Comparison of ENCODE assay signal across 20 cellular contexts in genomic region chr15:38524156-38524555, GRCh38. TPM values are rescaled to one million over a fixed set of nuclear protein-coding genes. Genes with fewer than 3 reads are reported as not detected.
DNase-seq lines count a peak whose midpoint lies in the region; ATAC-seq and TF ChIP-seq lines count a peak whose summit lies in the region.
"Had no signal": no experiment of that assay in that cellular context is flagged by ENCODE, and none has a peak within 500 bp of the region (broad histone marks: within the 10 kb centered on the region; RNA-seq: fewer than 3 reads in every experiment).

No MANE protein-coding gene starts in this region.

- H3K27me3 Mint-ChIP-seq in CD4-positive, CD25-positive, alpha-beta regulatory T cell = no peaks in the 10 kb centered on the region
- H3K27me3 Mint-ChIP-seq in CD8-positive, alpha-beta memory T cell = no peaks in the 10 kb centered on the region
- H3K27me3 Mint-ChIP-seq in activated CD4-positive, alpha-beta memory T cell treated with anti-CD3 and anti-CD28 coated beads, Interleukin-2, amount 10 ng/mL, durations not matched to agents 7 days and 5 days = no peaks in the 10 kb centered on the region
- H3K27me3 Mint-ChIP-seq: activated naive CD4-positive, alpha-beta T cell treated with anti-CD3 and anti-CD28 coated beads, Interleukin-2, amount 10 ng/mL, durations not matched to agents 7 days and 5 days had no signal

- H3K4me3 ChIP-seq in CD4-positive, CD25-positive, alpha-beta regulatory T cell (ENCODE audit: low read depth, low read length) = no peak overlapping the region
- H3K4me3 ChIP-seq in CD8-positive, alpha-beta memory T cell (ENCODE audit: low read length) = no peak overlapping the region
- no peak overlapping the region for H3K4me3 ChIP-seq in fibroblast of mammary gland (ENCODE audit: control insufficient read depth, low read depth, low read length)
- H3K4me3 ChIP-seq: gastrocnemius medialis, HAP-1, mucosa of descending colon, psoas muscle, uterus had no signal

- peaks cover 13% of the 10 kb centered on the region for H3K4me1 ChIP-seq in CD4-positive, CD25-positive, alpha-beta regulatory T cell (ENCODE audit: control insufficient read depth, insufficient read depth, low read length, poor library complexity, severe bottlenecking)
- H3K4me1 ChIP-seq in CD8-positive, alpha-beta memory T cell (ENCODE audit: insufficient read depth, low read length) = peaks cover 22% of the 10 kb centered on the region
- H3K4me1 ChIP-seq: gastrocnemius medialis, HAP-1, psoas muscle, uterus had no signal

- POLR2A ChIA-PET in CD8-positive, alpha-beta memory T cell (lab: Charles Lee) = interaction anchor here (0.5 kb wide), 1 partner anchor 135 kb away, joined by 7 read pairs; no protein-coding TSS in a partner anchor
- POLR2A ChIA-PET in activated CD4-positive, alpha-beta memory T cell treated with anti-CD3 and anti-CD28 coated beads, Interleukin-2, amount 10 ng/mL, durations not matched to agents 7 days and 5 days (lab: Charles Lee) = interaction anchor here (0.6 kb wide), 1 partner anchor 123 kb away, joined by 3 read pairs; no protein-coding TSS in a partner anchor
- POLR2A ChIA-PET in HEK293T (lab: Yijun Ruan, JAX) = no interaction called here

- CTCF ChIA-PET in CD8-positive, alpha-beta memory T cell (lab: Charles Lee) = interaction anchor here (1.1 kb wide), 1 partner anchor 10 kb away, joined by 4 read pairs; no protein-coding TSS in a partner anchor
- CTCF ChIA-PET in activated CD4-positive, alpha-beta memory T cell treated with anti-CD3 and anti-CD28 coated beads, Interleukin-2, amount 10 ng/mL, durations not matched to agents 7 days and 5 days (lab: Charles Lee) = interaction anchor here (1.0 to 2.3 kb wide), 3 partner anchors 84 to 175 kb away, joined by 4 to 7 read pairs (median 6); no protein-coding TSS in a partner anchor
- CTCF ChIA-PET in HEK293T (lab: Yijun Ruan, JAX) = no interaction called here

- H3K27ac Mint-ChIP-seq in CD4-positive, CD25-positive, alpha-beta regulatory T cell = peak overlapping the region; percentile 81 to 87 (median 86)
- H3K27ac Mint-ChIP-seq in CD8-positive, alpha-beta memory T cell = peak overlapping the region; percentile 40 to 90 (median 80)
- peak overlapping the region; percentile 34 for H3K27ac Mint-ChIP-seq in activated CD4-positive, alpha-beta memory T cell treated with anti-CD3 and anti-CD28 coated beads, Interleukin-2, amount 10 ng/mL, durations not matched to agents 7 days and 5 days
- H3K27ac Mint-ChIP-seq: activated naive CD4-positive, alpha-beta T cell treated with anti-CD3 and anti-CD28 coated beads, Interleukin-2, amount 10 ng/mL, durations not matched to agents 7 days and 5 days had no signal

- H3K4me3 Mint-ChIP-seq in CD4-positive, CD25-positive, alpha-beta regulatory T cell = peak overlapping the region in 1 of 4 donors; percentile 65
- no peak overlapping the region for H3K4me3 Mint-ChIP-seq in CD8-positive, alpha-beta memory T cell
- no peak overlapping the region for H3K4me3 Mint-ChIP-seq in activated CD4-positive, alpha-beta memory T cell treated with anti-CD3 and anti-CD28 coated beads, Interleukin-2, amount 10 ng/mL, durations not matched to agents 7 days and 5 days
- H3K4me3 Mint-ChIP-seq: activated naive CD4-positive, alpha-beta T cell treated with anti-CD3 and anti-CD28 coated beads, Interleukin-2, amount 10 ng/mL, durations not matched to agents 7 days and 5 days had no signal

- no peak for DNase-seq in CD4-positive, CD25-positive, alpha-beta regulatory T cell
- DNase-seq in CD8-positive, alpha-beta memory T cell = no peak
- no peak for DNase-seq in activated CD4-positive, alpha-beta memory T cell treated with anti-CD3 and anti-CD28 coated beads, Interleukin-2, amount 10 ng/mL, durations not matched to agents 7 days and 5 days
- peak; percentile 26 for DNase-seq in fibroblast of mammary gland (ENCODE audit: low read depth)
- DNase-seq in HEK293T (ENCODE audit: extremely low spot score) = no peak
- no peak for DNase-seq in AML-193 (lab: John Stamatoyannopoulos, UW)
- DNase-seq in hypothalamus (lab: John Stamatoyannopoulos, UW) = no peak
- DNase-seq: activated naive CD4-positive, alpha-beta T cell treated with anti-CD3 and anti-CD28 coated beads, Interleukin-2, amount 10 ng/mL, durations not matched to agents 7 days and 5 days; DMS53; erythroblast; gastrocnemius medialis; hippocampal formation; islet precursor cell; KG1; mucosa of descending colon; NCI-H69; psoas muscle; T1000; uterus had no signal

- peak overlapping the region; percentile 60 for H3K27ac ChIP-seq in CD4-positive, CD25-positive, alpha-beta regulatory T cell (ENCODE audit: insufficient read depth, low read length, poor library complexity, severe bottlenecking)
- H3K27ac ChIP-seq in CD8-positive, alpha-beta memory T cell (ENCODE audit: low read depth, low read length) = no peak overlapping the region
- H3K27ac ChIP-seq: gastrocnemius medialis, psoas muscle, uterus had no signal

- no peaks in the 10 kb centered on the region for H3K9me3 ChIP-seq in CD4-positive, CD25-positive, alpha-beta regulatory T cell (ENCODE audit: control insufficient read depth in 2 of 2, low read length in 2 of 2)
- no peaks in the 10 kb centered on the region for H3K9me3 ChIP-seq in CD8-positive, alpha-beta memory T cell (ENCODE audit: low read length)
- H3K9me3 ChIP-seq: gastrocnemius medialis, HAP-1, mucosa of descending colon, psoas muscle, uterus had no signal

- H3K27me3 ChIP-seq in CD4-positive, CD25-positive, alpha-beta regulatory T cell (ENCODE audit: control insufficient read depth, insufficient read depth, low read length) = no peaks in the 10 kb centered on the region
- H3K27me3 ChIP-seq in CD8-positive, alpha-beta memory T cell (ENCODE audit: insufficient read depth, low read length, poor library complexity, severe bottlenecking) = no peaks in the 10 kb centered on the region
- H3K27me3 ChIP-seq: uterus had no signal

- no peak for TF ChIP-seq CTCF in fibroblast of mammary gland (conservative IDR thresholded peaks at IDR 0.05; ENCODE audit: control insufficient read depth, insufficient read depth, low read depth, low read length)

- no peak for ATAC-seq in CD4-positive, CD25-positive, alpha-beta regulatory T cell (ENCODE audit: low read depth in 2 of 2)
- ATAC-seq: gastrocnemius medialis, mucosa of descending colon, psoas muscle had no signal

- peaks cover 39 to 73% (median 61%) of the 10 kb centered on the region in 4 donors for H3K4me1 Mint-ChIP-seq in CD4-positive, CD25-positive, alpha-beta regulatory T cell
- H3K4me1 Mint-ChIP-seq in CD8-positive, alpha-beta memory T cell = peaks cover 63 to 89% (median 83%) of the 10 kb centered on the region in 3 donors
- peaks cover 67% of the 10 kb centered on the region for H3K4me1 Mint-ChIP-seq in activated CD4-positive, alpha-beta memory T cell treated with anti-CD3 and anti-CD28 coated beads, Interleukin-2, amount 10 ng/mL, durations not matched to agents 7 days and 5 days

- H3K36me3 ChIP-seq in CD4-positive, CD25-positive, alpha-beta regulatory T cell (ENCODE audit: control insufficient read depth, insufficient read depth, low read length) = peaks cover 82% of the 10 kb centered on the region
- peaks cover 24% of the 10 kb centered on the region for H3K36me3 ChIP-seq in CD8-positive, alpha-beta memory T cell (ENCODE audit: insufficient read depth, low read length)
- H3K36me3 ChIP-seq: gastrocnemius medialis, HAP-1, uterus had no signal

- H3K9me3 Mint-ChIP-seq in CD4-positive, CD25-positive, alpha-beta regulatory T cell = no peaks in the 10 kb centered on the region
- no peaks in the 10 kb centered on the region for H3K9me3 Mint-ChIP-seq in CD8-positive, alpha-beta memory T cell
- no peaks in the 10 kb centered on the region for H3K9me3 Mint-ChIP-seq in activated CD4-positive, alpha-beta memory T cell treated with anti-CD3 and anti-CD28 coated beads, Interleukin-2, amount 10 ng/mL, durations not matched to agents 7 days and 5 days
- H3K9me3 Mint-ChIP-seq: activated naive CD4-positive, alpha-beta T cell treated with anti-CD3 and anti-CD28 coated beads, Interleukin-2, amount 10 ng/mL, durations not matched to agents 7 days and 5 days had no signal

- peaks cover 59% of the 10 kb centered on the region for H3K36me3 Mint-ChIP-seq in CD4-positive, CD25-positive, alpha-beta regulatory T cell
- peaks cover 5 to 82% (median 37%) of the 10 kb centered on the region in 3 donors for H3K36me3 Mint-ChIP-seq in CD8-positive, alpha-beta memory T cell
- H3K36me3 Mint-ChIP-seq in activated CD4-positive, alpha-beta memory T cell treated with anti-CD3 and anti-CD28 coated beads, Interleukin-2, amount 10 ng/mL, durations not matched to agents 7 days and 5 days (ENCODE audit: low read depth) = peaks cover 86% of the 10 kb centered on the region

TF ChIP-seq in HEK293T, 16 proteins besides CTCF, POLR2A, EP300 and RAD21:
- no peak for TF ChIP-seq LEF1 (IDR thresholded peaks at IDR 0.05; ENCODE audit: borderline replicate concordance)
- TF ChIP-seq ARNT (IDR thresholded peaks at IDR 0.05) = no peak
- no peak for TF ChIP-seq SUZ12 (IDR thresholded peaks at IDR 0.05)
- TF ChIP-seq FOXM1 (IDR thresholded peaks at IDR 0.05; ENCODE audit: borderline replicate concordance) = no peak

RNA-seq across cellular contexts. Expression of gene RASGRP1, which starts 40.5 kb away (rescaled TPM):
- 216 TPM for total RNA-seq in CD4-positive, CD25-positive, alpha-beta regulatory T cell
- 100 to 1,000 TPM in 1 of 4 donors, 10 to 100 TPM in 3; 74.5 to 108 (median 86.6) TPM for polyA plus RNA-seq in CD4-positive, CD25-positive, alpha-beta regulatory T cell
- 10 to 100 TPM; 64.7 to 67.9 TPM for total RNA-seq in CD8-positive, alpha-beta memory T cell
- polyA plus RNA-seq in CD8-positive, alpha-beta memory T cell = 90.9 TPM
- 100 to 1,000 TPM; 200 to 208 TPM for total RNA-seq in activated CD4-positive, alpha-beta memory T cell treated with anti-CD3 and anti-CD28 coated beads, Interleukin-2, amount 10 ng/mL, durations not matched to agents 7 days and 5 days

Comparison
In these comparisons a context has a peak if more than half of its experiments do, and no peak if none do; other contexts are left out.
1. H3K27ac Mint-ChIP-seq: peak in every context shown above with its lines; median percentile 86 in CD4-positive, CD25-positive, alpha-beta regulatory T cell; 80 in CD8-positive, alpha-beta memory T cell; 34 in activated CD4-positive, alpha-beta memory T cell treated with anti-CD3 and anti-CD28 coated beads, Interleukin-2, amount 10 ng/mL, durations not matched to agents 7 days and 5 days.